Comparison of ENCODE assay signal across 1 cellular context in genomic region chr13:48477191-48477855, GRCh38.
TF ChIP-seq lines count a peak whose summit lies in the region.

No MANE protein-coding gene starts in this region.

TF ChIP-seq in GM12878, 131 proteins besides CTCF, POLR2A, EP300 and RAD21 (continued from another document):
- TF ChIP-seq E4F1 (IDR thresholded peaks at IDR 0.05; ENCODE audit: borderline replicate concordance, partially characterized antibody): no peak
- no peak for TF ChIP-seq STAT3 (IDR thresholded peaks at IDR 0.05; ENCODE audit: low read depth, low read length)
- no peak for TF ChIP-seq BACH1 (IDR thresholded peaks at IDR 0.05; ENCODE audit: borderline replicate concordance)
- no peak for TF ChIP-seq SMAD1 (IDR thresholded peaks at IDR 0.05; ENCODE audit: low read depth, partially characterized antibody)
- no peak for TF ChIP-seq USF2 (IDR thresholded peaks at IDR 0.05; ENCODE audit: borderline replicate concordance, low read depth, low read length)
- TF ChIP-seq BCL11A (IDR thresholded peaks at IDR 0.05; ENCODE audit: low read depth, low read length): no peak
- TF ChIP-seq RELA (IDR thresholded peaks at IDR 0.05; ENCODE audit: borderline replicate concordance, partially characterized antibody): no peak
- 0 out of 2 replicates have a peak, but pooled peaks have one; percentile 34 for TF ChIP-seq ZNF217 (IDR thresholded peaks at IDR 0.05)
- no peak for TF ChIP-seq NFXL1 (IDR thresholded peaks at IDR 0.05; ENCODE audit: borderline replicate concordance)
- no peak for TF ChIP-seq ZNF207 (IDR thresholded peaks at IDR 0.05; ENCODE audit: borderline replicate concordance)
- no peak for TF ChIP-seq ASH2L (IDR thresholded peaks at IDR 0.05; ENCODE audit: borderline replicate concordance, low read depth)
- no peak for TF ChIP-seq STAT1 (conservative IDR thresholded peaks at IDR 0.05)
